15 cellular contexts compared by ENCODE assay signal in the genomic region with DNA sequence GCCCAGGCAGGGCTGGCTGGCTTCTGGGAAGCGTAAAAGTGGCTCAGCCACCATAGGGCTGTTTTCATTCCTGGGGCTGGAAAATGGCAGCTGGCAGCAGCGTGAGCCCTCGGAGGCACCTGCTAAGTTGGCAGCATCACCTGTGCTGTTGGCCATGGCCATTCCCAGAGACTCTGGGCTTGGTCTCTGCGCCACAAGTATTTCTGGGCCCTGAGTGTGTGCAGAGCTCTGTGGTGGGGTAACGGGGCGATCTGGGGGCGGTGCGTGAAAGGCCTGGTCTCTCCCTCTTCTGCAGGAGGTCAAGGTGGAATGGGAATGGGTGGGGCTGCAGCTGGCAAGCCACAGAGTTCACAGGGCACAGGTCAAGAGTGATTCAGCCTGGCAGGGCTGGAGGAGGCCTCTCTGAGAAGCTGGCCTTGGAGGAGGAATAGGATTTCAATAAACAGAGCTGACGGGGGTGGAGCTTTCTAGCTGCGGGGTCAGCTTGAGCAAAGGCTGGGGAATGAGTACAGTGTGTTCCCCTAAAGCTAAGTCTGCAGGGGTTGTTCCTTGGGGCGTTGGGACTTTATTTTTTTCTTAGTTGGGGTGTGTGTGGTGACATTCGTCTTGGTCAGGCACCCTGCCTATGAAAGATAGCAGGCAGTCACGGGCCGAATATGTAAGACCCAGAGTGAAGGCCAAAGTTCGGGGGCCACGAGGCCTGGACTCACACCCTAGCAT. TPM values are rescaled to one million over a fixed set of nuclear protein-coding genes. Genes with fewer than 3 reads are reported as not detected.
A peak's percentile ranks its signal among the peaks of the same experiment; 100 is the strongest.
DNase-seq lines count a peak whose midpoint lies in the region; ATAC-seq and TF ChIP-seq lines count a peak whose summit lies in the region.
"Had no signal": no experiment of that assay in that cellular context is flagged by ENCODE, and none has a peak within 500 bp of the region (broad histone marks: within the 10 kb centered on the region; RNA-seq: fewer than 3 reads in every experiment).

No MANE protein-coding gene starts in this region.

- DNase-seq in activated effector memory CD4-positive, alpha-beta T cell treated with anti-CD3 and anti-CD28 coated beads, Interleukin-2, amount 50 U/mL, for 16 hours, result peak; percentile 53
- DNase-seq in activated effector memory CD4-positive, alpha-beta T cell treated with Interleukin-2 at 50 U/mL for 16 hours, result no peak
- DNase-seq in choroid plexus epithelial cell (ENCODE audit: low read depth), result peak; percentile 70
- peak; percentile 40 for DNase-seq in mucosa of gallbladder (ENCODE audit: low spot score)
- DNase-seq in D341Med (ENCODE audit: low spot score), result no peak
- DNase-seq in GM20000 (ENCODE audit: low spot score), result no peak
- DNase-seq: activated CD4-positive, alpha-beta T cell treated with anti-CD3 and anti-CD28 coated beads for 48 hours; effector memory CD8-positive, alpha-beta T cell; HFFc6; NCI-H524 treated with DMSO at 0.1 percent for 48 hours; RPMI8226; T-helper 2 cell had no signal

- ATAC-seq in GM19463 (IDR thresholded peaks at IDR 0.05; ENCODE audit: unreplicated experiment) (no peak), GM21737 (IDR thresholded peaks at IDR 0.05; ENCODE audit: unreplicated experiment) (no peak)
- ATAC-seq: effector memory CD8-positive, alpha-beta T cell had no signal

- TF ChIP-seq CTCF in choroid plexus epithelial cell (conservative IDR thresholded peaks at IDR 0.05; ENCODE audit: low read depth, low read length) (no peak), GM20000 (IDR thresholded peaks at IDR 0.05; ENCODE audit: extremely low read depth, missing control alignments) (no peak)

- H3K4me3 ChIP-seq in choroid plexus epithelial cell (ENCODE audit: low read depth, low read length), result no peak overlapping the region

RNA-seq across cellular contexts. Expression of gene NTSR2, which starts 10.3 kb away (rescaled TPM):
- total RNA-seq in mucosa of gallbladder, result not detected
- total RNA-seq: astrocyte, HFFc6 had no signal

Comparison
In these comparisons a context has a peak if more than half of its experiments do, and no peak if none do; other contexts are left out.
1. DNase-seq: peak in activated effector memory CD4-positive, alpha-beta T cell treated with anti-CD3 and anti-CD28 coated beads, Interleukin-2, amount 50 U/mL, for 16 hours (single experiment), choroid plexus epithelial cell (single experiment) and mucosa of gallbladder (single experiment); none in activated effector memory CD4-positive, alpha-beta T cell treated with Interleukin-2 at 50 U/mL for 16 hours (single experiment), D341Med (single experiment) and GM20000 (single experiment).